In genomic region chr14:105094193-105094907, GRCh38 we compare ENCODE assay signal across 9 cellular contexts. TPM values are rescaled to one million over a fixed set of nuclear protein-coding genes. Genes with fewer than 3 reads are reported as not detected.
A peak's percentile ranks its signal among the peaks of the same experiment; 100 is the strongest.
DNase-seq lines count a peak whose midpoint lies in the region; ATAC-seq and TF ChIP-seq lines count a peak whose summit lies in the region.
"Had no signal": no experiment of that assay in that cellular context is flagged by ENCODE, and none has a peak within 500 bp of the region (broad histone marks: within the 10 kb centered on the region; RNA-seq: fewer than 3 reads in every experiment).

No MANE protein-coding gene starts in this region.

- H3K36me3 ChIP-seq in BE2C (no peaks in the 10 kb centered on the region), MG63 (no peaks in the 10 kb centered on the region)

- peak overlapping the region in 1 of 2 donors; percentile 80 for H3K27ac Mint-ChIP-seq in effector memory CD8-positive, alpha-beta T cell
- no peak overlapping the region for H3K27ac Mint-ChIP-seq in neural crest cell (ENCODE audit: unreplicated experiment)

- H3K9me3 ChIP-seq in BE2C (no peaks in the 10 kb centered on the region), MG63 (no peaks in the 10 kb centered on the region)

- no peaks in the 10 kb centered on the region for H3K4me1 ChIP-seq in BE2C

- peaks cover 17 to 19% of the 10 kb centered on the region in 2 donors for H3K4me1 Mint-ChIP-seq in effector memory CD8-positive, alpha-beta T cell (ENCODE audit: low read depth in 2 of 2)
- H3K4me1 Mint-ChIP-seq in neural crest cell: peaks cover 7% of the 10 kb centered on the region

- H3K4me3 ChIP-seq in BE2C (ENCODE audit: low read depth, low read length) (0 out of 2 replicates have a peak overlapping the region, but pooled peaks have one; percentile 33), MG63 (peak overlapping the region; percentile 61)

- peaks cover 22% of the 10 kb centered on the region for H3K27me3 ChIP-seq in BE2C
- H3K27me3 ChIP-seq in MG63: no peaks in the 10 kb centered on the region

- peaks cover 8% of the 10 kb centered on the region for H3K36me3 Mint-ChIP-seq in effector memory CD8-positive, alpha-beta T cell (ENCODE audit: insufficient read depth)
- H3K36me3 Mint-ChIP-seq in neural crest cell (ENCODE audit: low read depth): peaks cover 5% of the 10 kb centered on the region

- no peak for ATAC-seq in effector memory CD8-positive, alpha-beta T cell (replicated peaks)
- ATAC-seq in GM21723 (IDR thresholded peaks at IDR 0.05; ENCODE audit: unreplicated experiment) (no peak), GM18520 (IDR thresholded peaks at IDR 0.05; ENCODE audit: unreplicated experiment) (no peak), GM21529 (IDR thresholded peaks at IDR 0.05; ENCODE audit: unreplicated experiment) (no peak), GM21717 (IDR thresholded peaks at IDR 0.05; ENCODE audit: unreplicated experiment) (no peak)

- peak overlapping the region; percentile 74 to 76 for H3K4me3 Mint-ChIP-seq in effector memory CD8-positive, alpha-beta T cell
- peak overlapping the region; percentile 49 for H3K4me3 Mint-ChIP-seq in neural crest cell

- H3K9me3 Mint-ChIP-seq in effector memory CD8-positive, alpha-beta T cell: no peaks in the 10 kb centered on the region
- H3K9me3 Mint-ChIP-seq in neural crest cell: peaks cover 3% of the 10 kb centered on the region

- peaks cover 5 to 9% of the 10 kb centered on the region in 2 donors for H3K27me3 Mint-ChIP-seq in effector memory CD8-positive, alpha-beta T cell
- peaks cover 4% of the 10 kb centered on the region for H3K27me3 Mint-ChIP-seq in neural crest cell (ENCODE audit: low read depth)

- TF ChIP-seq CTCF in BE2C (IDR thresholded peaks at IDR 0.05; ENCODE audit: low read depth, low read length): no peak
- no peak for TF ChIP-seq CTCF in neural crest cell (conservative IDR thresholded peaks at IDR 0.05)

- no peak for DNase-seq in BE2C
- DNase-seq in MG63: no peak
- DNase-seq in effector memory CD8-positive, alpha-beta T cell: no peak
- no peak for DNase-seq in neural crest cell (ENCODE audit: low read depth, low spot score)
- DNase-seq: NCI-H187 had no signal

RNA-seq across cellular contexts. Expression of gene GPR132, which starts 29.1 kb away (rescaled TPM):
- not detected for polyA plus RNA-seq in BE2C (2012; ENCODE audit: insufficient read depth, insufficient read length, low read depth)
- total RNA-seq in MG63 (2014; rRNA removed; shearing (Covaris generic); ENCODE audit: low replicate concordance): not detected in 2 replicates
- not detected in 2 replicates for total RNA-seq in neural crest cell
